ENCODE assay signal across 8 cellular contexts in genomic region chr10:123154092-123154942, GRCh38. TPM values are rescaled to one million over a fixed set of nuclear protein-coding genes. Genes with fewer than 3 reads are reported as not detected.
DNase-seq lines count a peak whose midpoint lies in the region; ATAC-seq and TF ChIP-seq lines count a peak whose summit lies in the region.

Gene BUB3 (plus strand): TSS chr10:123154402. CDS start chr10:123154918, 516 bp downstream.

- H3K4me1 ChIP-seq in thymus (ENCODE audit: control insufficient read depth, insufficient read depth, low read length) = peaks cover 37% of the 10 kb centered on the region

- peak within 1 kb of the TSS; percentile 98 for H3K9ac ChIP-seq in SU-DHL-6 (ENCODE audit: low read length)

- H3K27me3 ChIP-seq in SU-DHL-6 (ENCODE audit: low read length) = no peaks in the 10 kb centered on the region
- peaks cover 35% of the 10 kb centered on the region for H3K27me3 ChIP-seq in thymus (ENCODE audit: control insufficient read depth, insufficient read depth)

- no peaks in the 10 kb centered on the region for H3K9me2 ChIP-seq in SU-DHL-6 (replicated peaks; ENCODE audit: insufficient read depth, low read length)

- H3K9me3 ChIP-seq in SU-DHL-6 (ENCODE audit: insufficient read depth, low read length) = no peaks in the 10 kb centered on the region
- peaks cover 2% of the 10 kb centered on the region for H3K9me3 ChIP-seq in thymus (ENCODE audit: control insufficient read depth)

- under 1% methylated on average over 74 of the region's 74 CpGs for WGBS in thymus

- H3K79me2 ChIP-seq in SU-DHL-6 (ENCODE audit: insufficient read depth, low read length) = peaks cover 51% of the 10 kb centered on the region

- H3K4me2 ChIP-seq in SU-DHL-6 (ENCODE audit: low read depth, low read length, poor library complexity, severe bottlenecking) = peak within 1 kb of the TSS; percentile 73

- DNase-seq in NCI-H128 (lab: John Stamatoyannopoulos, UW; ENCODE audit: unreplicated experiment) = peak; percentile 94
- peak; percentile 88 for DNase-seq in activated naive CD8-positive, alpha-beta T cell treated with anti-CD3 and anti-CD28 coated beads, Interleukin-2, amount 10 ng/mL, durations not matched to agents 7 days and 5 days
- DNase-seq in head of caudate nucleus = peak; percentile 98 to 100 (median 99)
- peak; percentile 98 for DNase-seq in osteocyte (ENCODE audit: extremely low spot score, unreplicated experiment)

- peaks cover 44% of the 10 kb centered on the region for H4K20me1 ChIP-seq in SU-DHL-6 (ENCODE audit: low read depth, low read length)

- peak within 1 kb of the TSS; percentile 100 for H3K4me3 Mint-ChIP-seq in activated naive CD8-positive, alpha-beta T cell treated with anti-CD3 and anti-CD28 coated beads, Interleukin-2, amount 10 ng/mL, durations not matched to agents 7 days and 5 days
- peak within 1 kb of the TSS; percentile 100 for H3K4me3 Mint-ChIP-seq in osteocyte (ENCODE audit: unreplicated experiment)

- peaks cover 32% of the 10 kb centered on the region for H3K36me3 Mint-ChIP-seq in activated naive CD8-positive, alpha-beta T cell treated with anti-CD3 and anti-CD28 coated beads, Interleukin-2, amount 10 ng/mL, durations not matched to agents 7 days and 5 days
- H3K36me3 Mint-ChIP-seq in osteocyte (ENCODE audit: unreplicated experiment) = peaks cover 27% of the 10 kb centered on the region

- H3K27me3 Mint-ChIP-seq in activated naive CD8-positive, alpha-beta T cell treated with anti-CD3 and anti-CD28 coated beads, Interleukin-2, amount 10 ng/mL, durations not matched to agents 7 days and 5 days = peaks cover 12% of the 10 kb centered on the region
- H3K27me3 Mint-ChIP-seq in osteocyte (ENCODE audit: unreplicated experiment) = peaks cover 28% of the 10 kb centered on the region

- H2AFZ ChIP-seq in SU-DHL-6 (ENCODE audit: low read depth, low read length, severe bottlenecking) = peak within 1 kb of the TSS; percentile 87

- H3K27ac ChIP-seq in SU-DHL-6 (ENCODE audit: low read depth, low read length) = peak within 1 kb of the TSS; percentile 89
- H3K27ac ChIP-seq in thymus (ENCODE audit: low read depth) = peak within 1 kb of the TSS; percentile 79

- H3K27ac Mint-ChIP-seq in activated naive CD8-positive, alpha-beta T cell treated with anti-CD3 and anti-CD28 coated beads, Interleukin-2, amount 10 ng/mL, durations not matched to agents 7 days and 5 days = peak within 1 kb of the TSS; percentile 99
- H3K27ac Mint-ChIP-seq in osteocyte (ENCODE audit: unreplicated experiment) = peak within 1 kb of the TSS; percentile 98

- peak; percentile 93 for ATAC-seq in HG02678 (IDR thresholded peaks at IDR 0.05; ENCODE audit: unreplicated experiment)
- ATAC-seq in activated naive CD8-positive, alpha-beta T cell treated with anti-CD3 and anti-CD28 coated beads, Interleukin-2, amount 10 ng/mL, durations not matched to agents 7 days and 5 days (ENCODE audit: low read depth) = peak; percentile 93

- no peaks in the 10 kb centered on the region for H3K9me3 Mint-ChIP-seq in activated naive CD8-positive, alpha-beta T cell treated with anti-CD3 and anti-CD28 coated beads, Interleukin-2, amount 10 ng/mL, durations not matched to agents 7 days and 5 days
- no peaks in the 10 kb centered on the region for H3K9me3 Mint-ChIP-seq in osteocyte (ENCODE audit: unreplicated experiment)

- H3F3A ChIP-seq in SU-DHL-6 (ENCODE audit: insufficient read depth) = no peaks in the 10 kb centered on the region; the same call in 1 of the 2 replicates

- H3K4me3 ChIP-seq in SU-DHL-6 (ENCODE audit: insufficient read depth, low read length, poor library complexity, severe bottlenecking) (peak within 1 kb of the TSS; percentile 86), thymus (ENCODE audit: low read length) (peak within 1 kb of the TSS; percentile 95)

- H3K36me3 ChIP-seq in SU-DHL-6 (ENCODE audit: low read length) = peaks cover 40% of the 10 kb centered on the region
- H3K36me3 ChIP-seq in thymus (ENCODE audit: control insufficient read depth, insufficient read depth) = peaks cover 5% of the 10 kb centered on the region

- no peak for TF ChIP-seq CTCF in SU-DHL-6 (IDR thresholded peaks at IDR 0.05; ENCODE audit: insufficient read depth, low read length, poor library complexity, severe bottlenecking)
- peak; percentile 23 for TF ChIP-seq CTCF in osteocyte (IDR thresholded peaks at IDR 0.05)

- intact Hi-C loops in head of caudate nucleus (cut with DNase I) = loop anchor here (10.0 kb wide), 1 partner anchor 140 kb away; no protein-coding TSS in a partner anchor

- POLR2A ChIA-PET in activated naive CD8-positive, alpha-beta T cell treated with anti-CD3 and anti-CD28 coated beads, Interleukin-2, amount 10 ng/mL, durations not matched to agents 7 days and 5 days (lab: Charles Lee) = interaction anchor here (0.7 to 1.9 kb wide), 10 partner anchors 8 to 275 kb away, joined by 3 to 19 read pairs (median 4); partner anchors contain the start of genes ACADSB and FAM24B

- H3K4me1 Mint-ChIP-seq in activated naive CD8-positive, alpha-beta T cell treated with anti-CD3 and anti-CD28 coated beads, Interleukin-2, amount 10 ng/mL, durations not matched to agents 7 days and 5 days = peaks cover 55% of the 10 kb centered on the region
- peaks cover 50% of the 10 kb centered on the region for H3K4me1 Mint-ChIP-seq in osteocyte (ENCODE audit: unreplicated experiment)

- peak; percentile 97 for TF ChIP-seq POLR2A in GM10847 (IDR thresholded peaks at IDR 0.05; ENCODE audit: extremely low read depth, insufficient read length)

RNA-seq across cellular contexts. Expression of gene BUB3, which starts in this region (rescaled TPM):
- 100 to 1,000 TPM; 254 to 265 TPM for total RNA-seq in activated naive CD8-positive, alpha-beta T cell treated with anti-CD3 and anti-CD28 coated beads, Interleukin-2, amount 10 ng/mL, durations not matched to agents 7 days and 5 days
- 84.4 and 97.0 TPM in 2 replicates for total RNA-seq in osteocyte
- polyA plus RNA-seq in thymus = 76.6 TPM

Comparison
In these comparisons a context has a peak if more than half of its experiments do, and no peak if none do; other contexts are left out.
1. Peak in every context shown above with its lines: DNase-seq, ATAC-seq, H3K4me3 ChIP-seq and H3K27ac ChIP-seq.